1 cellular context compared by ENCODE assay signal in genomic region chr10:10326119-10326518, GRCh38.
TF ChIP-seq lines count a peak whose summit lies in the region.

No MANE protein-coding gene starts in this region.

TF ChIP-seq in IMR-90, 13 proteins besides CTCF, POLR2A, EP300 and RAD21 (continued from another document):
- no peak for TF ChIP-seq MXI1 (IDR thresholded peaks at IDR 0.05; ENCODE audit: borderline replicate concordance, low read depth, low read length)
- TF ChIP-seq, protein P1, sequence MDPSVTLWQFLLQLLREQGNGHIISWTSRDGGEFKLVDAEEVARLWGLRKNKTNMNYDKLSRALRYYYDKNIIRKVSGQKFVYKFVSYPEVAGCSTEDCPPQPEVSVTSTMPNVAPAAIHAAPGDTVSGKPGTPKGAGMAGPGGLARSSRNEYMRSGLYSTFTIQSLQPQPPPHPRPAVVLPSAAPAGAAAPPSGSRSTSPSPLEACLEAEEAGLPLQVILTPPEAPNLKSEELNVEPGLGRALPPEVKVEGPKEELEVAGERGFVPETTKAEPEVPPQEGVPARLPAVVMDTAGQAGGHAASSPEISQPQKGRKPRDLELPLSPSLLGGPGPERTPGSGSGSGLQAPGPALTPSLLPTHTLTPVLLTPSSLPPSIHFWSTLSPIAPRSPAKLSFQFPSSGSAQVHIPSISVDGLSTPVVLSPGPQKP (IDR thresholded peaks at IDR 0.05; ENCODE audit: borderline replicate concordance, low read depth, low read length), result no peak
- no peak for TF ChIP-seq MAFK (IDR thresholded peaks at IDR 0.05; ENCODE audit: low read depth, low read length)
- TF ChIP-seq CEBPB (IDR thresholded peaks at IDR 0.05; ENCODE audit: low read depth, low read length), result no peak
TF ChIP-seq in IMR-90: peak in this region for 0.
